In genomic region chr4:185171373-185172071, GRCh38 we compare ENCODE assay signal across 11 cellular contexts. TPM values are rescaled to one million over a fixed set of nuclear protein-coding genes. Genes with fewer than 3 reads are reported as not detected.
A peak's percentile ranks its signal among the peaks of the same experiment; 100 is the strongest.
DNase-seq lines count a peak whose midpoint lies in the region; ATAC-seq and TF ChIP-seq lines count a peak whose summit lies in the region.
"Had no signal": no experiment of that assay in that cellular context is flagged by ENCODE, and none has a peak within 500 bp of the region (broad histone marks: within the 10 kb centered on the region; RNA-seq: fewer than 3 reads in every experiment).

No MANE protein-coding gene starts in this region.

- H3F3A ChIP-seq in GM23248 (ENCODE audit: insufficient read depth) (peaks cover 6% of the 10 kb centered on the region; the same call in 1 of the 2 replicates), SK-N-SH (replicated peaks; ENCODE audit: insufficient read depth) (peaks cover 13% of the 10 kb centered on the region)

- H2AFZ ChIP-seq in Karpas-422 (ENCODE audit: low read length), result no peak overlapping the region
- H2AFZ ChIP-seq in GM23248, result no peak overlapping the region
- H2AFZ ChIP-seq in SK-N-SH (ENCODE audit: low read depth), result no peak overlapping the region

- peak; percentile 62 for ATAC-seq in GM19467 (IDR thresholded peaks at IDR 0.05; ENCODE audit: unreplicated experiment)
- peak; percentile 92 for ATAC-seq in HG02938 (IDR thresholded peaks at IDR 0.05; ENCODE audit: unreplicated experiment)
- no peak for ATAC-seq in gastroesophageal sphincter

- TF ChIP-seq CTCF in gastroesophageal sphincter (IDR thresholded peaks at IDR 0.05) (no peak), SK-N-SH (IDR thresholded peaks at IDR 0.05) (no peak)

- H3K79me2 ChIP-seq in Karpas-422 (ENCODE audit: low read length), result peaks cover 41% of the 10 kb centered on the region
- no peaks in the 10 kb centered on the region; the same call in 1 of the 2 replicates for H3K79me2 ChIP-seq in GM23248 (ENCODE audit: insufficient read depth)
- H3K79me2 ChIP-seq in SK-N-SH (ENCODE audit: insufficient read depth), result peaks cover 36% of the 10 kb centered on the region

- in situ Hi-C loops in GM23248 (cut with MboI), result no loop called here

- H3K9ac ChIP-seq in Karpas-422 (ENCODE audit: low read length) (no peak overlapping the region), GM23248 (no peak overlapping the region), SK-N-SH (no peak overlapping the region)

- peaks cover 10% of the 10 kb centered on the region for H3K36me3 ChIP-seq in Karpas-422 (ENCODE audit: insufficient read depth, low read length)
- H3K36me3 ChIP-seq in GM23248 (ENCODE audit: low read depth), result peaks cover 29% of the 10 kb centered on the region
- peaks cover 0 to 51% of the 10 kb centered on the region in 2 donors for H3K36me3 ChIP-seq in gastroesophageal sphincter
- peaks cover 28 to 45% of the 10 kb centered on the region in 2 experiments for H3K36me3 ChIP-seq in SK-N-SH (replicated peaks in 1 of 2; ENCODE audit: control insufficient read depth in 1 of 2, insufficient read depth in 2 of 2, low read length in 1 of 2)

- no peak overlapping the region for H3K4me2 ChIP-seq in Karpas-422 (ENCODE audit: low read depth, low read length, poor library complexity, severe bottlenecking)
- H3K4me2 ChIP-seq in GM23248 (ENCODE audit: unreplicated experiment), result no peak overlapping the region
- H3K4me2 ChIP-seq in SK-N-SH, result no peak overlapping the region

- no peak for DNase-seq in Karpas-422
- DNase-seq in GM23248, result no peak
- DNase-seq in SK-N-SH, result no peak
- no peak for DNase-seq in T1000 (lab: John Stamatoyannopoulos, UW)
- DNase-seq: activated T-cell treated with anti-CD3 and anti-CD28 coated beads for 4 hours, T-helper 9 cell had no signal

- H3K9me2 ChIP-seq in Karpas-422 (replicated peaks; ENCODE audit: insufficient read depth, low read length), result no peaks in the 10 kb centered on the region
- H3K9me2 ChIP-seq in GM23248 (ENCODE audit: insufficient read depth), result no peaks in the 10 kb centered on the region
- H3K9me2 ChIP-seq in SK-N-SH, result no peaks in the 10 kb centered on the region

- H3K27me3 ChIP-seq in Karpas-422 (ENCODE audit: low read length) (no peaks in the 10 kb centered on the region), GM23248 (replicated peaks; ENCODE audit: insufficient read depth) (no peaks in the 10 kb centered on the region), gastroesophageal sphincter (no peaks in the 10 kb centered on the region), SK-N-SH (ENCODE audit: insufficient read depth) (no peaks in the 10 kb centered on the region)
- H3K27me3 ChIP-seq: cardiac muscle cell had no signal

- H3K4me1 ChIP-seq in Karpas-422 (ENCODE audit: low read length), result peaks cover 5% of the 10 kb centered on the region
- 0 out of 2 replicates have a peak, but pooled peaks cover 3% of the 10 kb centered on the region for H3K4me1 ChIP-seq in GM23248 (ENCODE audit: insufficient read depth)
- peaks cover 0 to 5% (median 0%) of the 10 kb centered on the region in 3 donors for H3K4me1 ChIP-seq in gastroesophageal sphincter
- H3K4me1 ChIP-seq in SK-N-SH (ENCODE audit: control insufficient read depth in 1 of 2, insufficient read depth in 2 of 2, low read depth in 1 of 2, low read length in 1 of 2), result peaks cover 0 to 6% of the 10 kb centered on the region in 2 experiments; a peak in 1 of 4 replicates

- H3K27ac ChIP-seq in Karpas-422 (ENCODE audit: low read length), result 0 out of 2 replicates have a peak overlapping the region, but pooled peaks have one; percentile 22
- no peak overlapping the region for H3K27ac ChIP-seq in GM23248
- no peak overlapping the region for H3K27ac ChIP-seq in gastroesophageal sphincter
- H3K27ac ChIP-seq in SK-N-SH (ENCODE audit: low read depth in 2 of 2, low read length in 1 of 2), result no peak overlapping the region

- H3K9me3 ChIP-seq in Karpas-422 (ENCODE audit: low read length), result no peaks in the 10 kb centered on the region
- H3K9me3 ChIP-seq in GM23248 (ENCODE audit: low read depth), result no peaks in the 10 kb centered on the region
- no peaks in the 10 kb centered on the region for H3K9me3 ChIP-seq in gastroesophageal sphincter
- H3K9me3 ChIP-seq in SK-N-SH, result no peaks in the 10 kb centered on the region

- TF ChIP-seq EP300 in gastroesophageal sphincter (IDR thresholded peaks at IDR 0.05), result no peak
- no peak for TF ChIP-seq EP300 in SK-N-SH (IDR thresholded peaks at IDR 0.05; ENCODE audit: borderline replicate concordance in 1 of 2, low read depth in 1 of 2, low read length in 1 of 2)

- no peak for TF ChIP-seq RAD21 in SK-N-SH (IDR thresholded peaks at IDR 0.05; ENCODE audit: low read length)

- H4K20me1 ChIP-seq in Karpas-422 (ENCODE audit: insufficient read depth, low read depth, low read length) (no peaks in the 10 kb centered on the region), GM23248 (ENCODE audit: insufficient read depth) (no peaks in the 10 kb centered on the region), SK-N-SH (ENCODE audit: insufficient read depth) (no peaks in the 10 kb centered on the region; the same call in 1 of the 2 replicates)

- no peak for TF ChIP-seq POLR2A in gastroesophageal sphincter (IDR thresholded peaks at IDR 0.05)

- POLR2A ChIA-PET in SK-N-SH (lab: Yijun Ruan, JAX), result no interaction called here

- 97 to 100% methylated on average over 2 of the region's 2 CpGs for WGBS in GM23248 (ENCODE audit: low coverage in 1 of 2, low lambda C conversion rate in 2 of 2, missing lambda C conversion rate in 2 of 2), 2 experiments
- WGBS in gastroesophageal sphincter (ENCODE audit: low coverage in 1 of 2), 2 donors, result 79 to 97% methylated on average over 2 of the region's 2 CpGs
- 93% methylated on average over 2 of the region's 2 CpGs for WGBS in SK-N-SH (ENCODE audit: low lambda C conversion rate)

- CTCF ChIA-PET in SK-N-SH (lab: Yijun Ruan, JAX), result interaction anchor here (1.0 kb wide), 2 partner anchors 12 to 25 kb away, joined by 3 to 6 read pairs; no protein-coding TSS in a partner anchor

- H3K4me3 ChIP-seq in GM08714 (ENCODE audit: low read length) (peak overlapping the region; percentile 4; the same call in 1 of the 2 replicates), Karpas-422 (ENCODE audit: low read length) (no peak overlapping the region), GM23248 (no peak overlapping the region), gastroesophageal sphincter (no peak overlapping the region), SK-N-SH (ENCODE audit: low read depth in 2 of 2, low read length in 1 of 2) (no peak overlapping the region)
- H3K4me3 ChIP-seq: cardiac muscle cell had no signal

TF ChIP-seq in SK-N-SH, 30 proteins besides CTCF, POLR2A, EP300 and RAD21 (continues in another document):
- TF ChIP-seq YY1 (IDR thresholded peaks at IDR 0.05; ENCODE audit: low read depth) (no peak), NRF1 (IDR thresholded peaks at IDR 0.05; ENCODE audit: low read depth, low read length) (no peak), MXI1 (IDR thresholded peaks at IDR 0.05; ENCODE audit: low read depth, low read length) (no peak), USF2 (IDR thresholded peaks at IDR 0.05; ENCODE audit: borderline replicate concordance, low read depth, low read length) (no peak), RXRA (IDR thresholded peaks at IDR 0.05; ENCODE audit: borderline replicate concordance, low read depth) (no peak), SMC3 (IDR thresholded peaks at IDR 0.05; ENCODE audit: low read depth, low read length) (no peak), NFIC (IDR thresholded peaks at IDR 0.05; ENCODE audit: borderline replicate concordance) (no peak), TCF12 (IDR thresholded peaks at IDR 0.05) (no peak), CHD2 (IDR thresholded peaks at IDR 0.05; ENCODE audit: low read length, partially characterized antibody) (no peak), EZH2phosphoT487 (IDR thresholded peaks at IDR 0.05; ENCODE audit: borderline replicate concordance, low read depth) (no peak), GABPA (IDR thresholded peaks at IDR 0.05; ENCODE audit: low read depth) (no peak), GATA2 (CRISPR knock-in tag; IDR thresholded peaks at IDR 0.05) (no peak)

RNA-seq across cellular contexts. Expression of gene SLC25A4, which starts 28.5 kb away (rescaled TPM):
- total RNA-seq in Karpas-422 (2014; rRNA removed; shearing (Covaris generic); ENCODE audit: low replicate concordance), result 19.5 and 31.8 TPM in 2 replicates
- total RNA-seq in GM23248 (2014; rRNA removed; shearing (Covaris generic)), result 6.5 and 7.5 TPM in 2 replicates
- polyA plus RNA-seq in GM23248 (2016; fragmentation: Nextera tagmentation; extraction: Ambion mirVana) (28.1 and 29.2 TPM in 2 replicates), SK-N-SH (2012; rRNA removed) (36.2 and 40.5 TPM in 2 replicates)
- 100 to 1,000 TPM; 122 to 180 (median 157) TPM for total RNA-seq in gastroesophageal sphincter
- 35.0 and 37.8 TPM in 2 replicates for polyA plus RNA-seq in SK-N-SH (2012; cell fraction: cytosol; rRNA removed)
- polyA plus RNA-seq in SK-N-SH (2012; cell fraction: nucleus; rRNA removed), result 54.9 and 60.3 TPM in 2 replicates

RNA-seq across cellular contexts. Expression of gene CFAP97, which starts 32.3 kb away (rescaled TPM):
- total RNA-seq in Karpas-422 (2014; rRNA removed; shearing (Covaris generic); ENCODE audit: low replicate concordance), result 15.8 and 44.5 TPM in 2 replicates
- total RNA-seq in GM23248 (2014; rRNA removed; shearing (Covaris generic)), result 44.0 and 46.3 TPM in 2 replicates
- polyA plus RNA-seq in GM23248 (2016; fragmentation: Nextera tagmentation; extraction: Ambion mirVana) (49.2 and 50.8 TPM in 2 replicates), SK-N-SH (2012; rRNA removed) (10.6 and 14.1 TPM in 2 replicates)
- total RNA-seq in gastroesophageal sphincter, result 10 to 100 TPM; 36.5 to 47.9 (median 42.8) TPM
- 18.9 and 23.0 TPM in 2 replicates for polyA plus RNA-seq in SK-N-SH (2012; cell fraction: cytosol; rRNA removed)
- 5.7 and 11.4 TPM in 2 replicates for polyA plus RNA-seq in SK-N-SH (2012; cell fraction: nucleus; rRNA removed)

RNA-seq across cellular contexts. Expression of gene SNX25, which starts 37.9 kb away (rescaled TPM):
- 39.2 and 50.5 TPM in 2 replicates for total RNA-seq in Karpas-422 (2014; rRNA removed; shearing (Covaris generic); ENCODE audit: low replicate concordance)
- 23.6 and 50.0 TPM in 2 replicates for total RNA-seq in GM23248 (2014; rRNA removed; shearing (Covaris generic))
- 7.1 and 8.2 TPM in 2 replicates for polyA plus RNA-seq in GM23248 (2016; fragmentation: Nextera tagmentation; extraction: Ambion mirVana)
- total RNA-seq in gastroesophageal sphincter, result 10 to 100 TPM; 17.9 to 30.5 (median 24.9) TPM
- polyA plus RNA-seq in SK-N-SH (2012; rRNA removed), result 8.5 and 11.4 TPM in 2 replicates
- 12.0 and 14.0 TPM in 2 replicates for polyA plus RNA-seq in SK-N-SH (2012; cell fraction: cytosol; rRNA removed)
- polyA plus RNA-seq in SK-N-SH (2012; cell fraction: nucleus; rRNA removed), result 6.6 and 13.2 TPM in 2 replicates
